ENCODE assay signal across 2 cellular contexts in the genomic region with DNA sequence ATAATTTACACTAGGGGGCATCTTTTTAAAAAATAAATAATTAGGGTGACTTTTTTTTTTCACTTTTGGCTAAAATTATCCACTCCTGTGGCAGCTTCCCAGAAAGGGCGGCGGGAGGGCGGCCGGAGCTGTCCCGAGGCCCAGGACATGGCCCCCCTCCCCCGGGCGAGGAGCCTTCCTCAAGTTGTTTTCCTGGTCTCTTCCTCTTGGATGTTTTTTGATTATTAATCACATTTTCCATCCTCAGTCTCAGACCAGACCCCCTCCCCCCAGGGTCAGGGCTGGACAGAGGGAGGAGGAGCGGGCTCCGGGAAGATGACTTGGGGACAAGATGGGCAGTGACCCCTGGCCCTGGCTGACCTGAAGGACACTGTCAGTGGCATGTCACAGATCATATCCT.
A peak's percentile ranks its signal among the peaks of the same experiment; 100 is the strongest.
TF ChIP-seq lines count a peak whose summit lies in the region.

No MANE protein-coding gene starts in this region.

TF ChIP-seq in liver, 16 proteins besides CTCF, POLR2A, EP300 and RAD21:
- no peak for TF ChIP-seq GABPA (IDR thresholded peaks at IDR 0.05 in 1 of 2, conservative IDR thresholded peaks at IDR 0.05 in 1 of 2)
- TF ChIP-seq HNF4G (IDR thresholded peaks at IDR 0.05), result no peak
- no peak for TF ChIP-seq SP1 (IDR thresholded peaks at IDR 0.05)
- no peak for TF ChIP-seq HNF4A (conservative IDR thresholded peaks at IDR 0.05)
- TF ChIP-seq RXRA (IDR thresholded peaks at IDR 0.05), result peak in 1 of 2 donors; percentile 47
- TF ChIP-seq EGR1 (IDR thresholded peaks at IDR 0.05; ENCODE audit: low read depth in 2 of 2), result no peak
- no peak for TF ChIP-seq YY1 (IDR thresholded peaks at IDR 0.05)
- TF ChIP-seq NR2F2 (IDR thresholded peaks at IDR 0.05), result peak; percentile 88
- TF ChIP-seq TAF1 (conservative IDR thresholded peaks at IDR 0.05), result no peak
- peak in 1 of 2 donors; percentile 68 for TF ChIP-seq JUND (IDR thresholded peaks at IDR 0.05)
- no peak for TF ChIP-seq FOXA2 (IDR thresholded peaks at IDR 0.05)
- TF ChIP-seq, protein P1, sequence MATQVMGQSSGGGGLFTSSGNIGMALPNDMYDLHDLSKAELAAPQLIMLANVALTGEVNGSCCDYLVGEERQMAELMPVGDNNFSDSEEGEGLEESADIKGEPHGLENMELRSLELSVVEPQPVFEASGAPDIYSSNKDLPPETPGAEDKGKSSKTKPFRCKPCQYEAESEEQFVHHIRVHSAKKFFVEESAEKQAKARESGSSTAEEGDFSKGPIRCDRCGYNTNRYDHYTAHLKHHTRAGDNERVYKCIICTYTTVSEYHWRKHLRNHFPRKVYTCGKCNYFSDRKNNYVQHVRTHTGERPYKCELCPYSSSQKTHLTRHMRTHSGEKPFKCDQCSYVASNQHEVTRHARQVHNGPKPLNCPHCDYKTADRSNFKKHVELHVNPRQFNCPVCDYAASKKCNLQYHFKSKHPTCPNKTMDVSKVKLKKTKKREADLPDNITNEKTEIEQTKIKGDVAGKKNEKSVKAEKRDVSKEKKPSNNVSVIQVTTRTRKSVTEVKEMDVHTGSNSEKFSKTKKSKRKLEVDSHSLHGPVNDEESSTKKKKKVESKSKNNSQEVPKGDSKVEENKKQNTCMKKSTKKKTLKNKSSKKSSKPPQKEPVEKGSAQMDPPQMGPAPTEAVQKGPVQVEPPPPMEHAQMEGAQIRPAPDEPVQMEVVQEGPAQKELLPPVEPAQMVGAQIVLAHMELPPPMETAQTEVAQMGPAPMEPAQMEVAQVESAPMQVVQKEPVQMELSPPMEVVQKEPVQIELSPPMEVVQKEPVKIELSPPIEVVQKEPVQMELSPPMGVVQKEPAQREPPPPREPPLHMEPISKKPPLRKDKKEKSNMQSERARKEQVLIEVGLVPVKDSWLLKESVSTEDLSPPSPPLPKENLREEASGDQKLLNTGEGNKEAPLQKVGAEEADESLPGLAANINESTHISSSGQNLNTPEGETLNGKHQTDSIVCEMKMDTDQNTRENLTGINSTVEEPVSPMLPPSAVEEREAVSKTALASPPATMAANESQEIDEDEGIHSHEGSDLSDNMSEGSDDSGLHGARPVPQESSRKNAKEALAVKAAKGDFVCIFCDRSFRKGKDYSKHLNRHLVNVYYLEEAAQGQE (IDR thresholded peaks at IDR 0.05), result no peak
- TF ChIP-seq, protein P2, sequence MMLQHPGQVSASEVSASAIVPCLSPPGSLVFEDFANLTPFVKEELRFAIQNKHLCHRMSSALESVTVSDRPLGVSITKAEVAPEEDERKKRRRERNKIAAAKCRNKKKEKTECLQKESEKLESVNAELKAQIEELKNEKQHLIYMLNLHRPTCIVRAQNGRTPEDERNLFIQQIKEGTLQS (IDR thresholded peaks at IDR 0.05), result no peak
- no peak for TF ChIP-seq FOXA1 (IDR thresholded peaks at IDR 0.05)
- TF ChIP-seq, protein P3, sequence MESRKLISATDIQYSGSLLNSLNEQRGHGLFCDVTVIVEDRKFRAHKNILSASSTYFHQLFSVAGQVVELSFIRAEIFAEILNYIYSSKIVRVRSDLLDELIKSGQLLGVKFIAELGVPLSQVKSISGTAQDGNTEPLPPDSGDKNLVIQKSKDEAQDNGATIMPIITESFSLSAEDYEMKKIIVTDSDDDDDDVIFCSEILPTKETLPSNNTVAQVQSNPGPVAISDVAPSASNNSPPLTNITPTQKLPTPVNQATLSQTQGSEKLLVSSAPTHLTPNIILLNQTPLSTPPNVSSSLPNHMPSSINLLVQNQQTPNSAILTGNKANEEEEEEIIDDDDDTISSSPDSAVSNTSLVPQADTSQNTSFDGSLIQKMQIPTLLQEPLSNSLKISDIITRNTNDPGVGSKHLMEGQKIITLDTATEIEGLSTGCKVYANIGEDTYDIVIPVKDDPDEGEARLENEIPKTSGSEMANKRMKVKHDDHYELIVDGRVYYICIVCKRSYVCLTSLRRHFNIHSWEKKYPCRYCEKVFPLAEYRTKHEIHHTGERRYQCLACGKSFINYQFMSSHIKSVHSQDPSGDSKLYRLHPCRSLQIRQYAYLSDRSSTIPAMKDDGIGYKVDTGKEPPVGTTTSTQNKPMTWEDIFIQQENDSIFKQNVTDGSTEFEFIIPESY (IDR thresholded peaks at IDR 0.05), result no peak
- TF ChIP-seq, protein P4, sequence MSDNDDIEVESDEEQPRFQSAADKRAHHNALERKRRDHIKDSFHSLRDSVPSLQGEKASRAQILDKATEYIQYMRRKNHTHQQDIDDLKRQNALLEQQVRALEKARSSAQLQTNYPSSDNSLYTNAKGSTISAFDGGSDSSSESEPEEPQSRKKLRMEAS (IDR thresholded peaks at IDR 0.05), result no peak

TF ChIP-seq in HepG2, 621 proteins besides CTCF, POLR2A, EP300 and RAD21:
- no peak for TF ChIP-seq CHD4 (IDR thresholded peaks at IDR 0.05; ENCODE audit: borderline replicate concordance, low read length)
- TF ChIP-seq, protein P5, sequence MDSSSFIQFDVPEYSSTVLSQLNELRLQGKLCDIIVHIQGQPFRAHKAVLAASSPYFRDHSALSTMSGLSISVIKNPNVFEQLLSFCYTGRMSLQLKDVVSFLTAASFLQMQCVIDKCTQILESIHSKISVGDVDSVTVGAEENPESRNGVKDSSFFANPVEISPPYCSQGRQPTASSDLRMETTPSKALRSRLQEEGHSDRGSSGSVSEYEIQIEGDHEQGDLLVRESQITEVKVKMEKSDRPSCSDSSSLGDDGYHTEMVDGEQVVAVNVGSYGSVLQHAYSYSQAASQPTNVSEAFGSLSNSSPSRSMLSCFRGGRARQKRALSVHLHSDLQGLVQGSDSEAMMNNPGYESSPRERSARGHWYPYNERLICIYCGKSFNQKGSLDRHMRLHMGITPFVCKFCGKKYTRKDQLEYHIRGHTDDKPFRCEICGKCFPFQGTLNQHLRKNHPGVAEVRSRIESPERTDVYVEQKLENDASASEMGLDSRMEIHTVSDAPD (CRISPR knock-in tag; IDR thresholded peaks at IDR 0.05), result no peak
- no peak for TF ChIP-seq ZNF354B (CRISPR knock-in tag; IDR thresholded peaks at IDR 0.05)
- no peak for TF ChIP-seq YEATS4 (CRISPR knock-in tag; IDR thresholded peaks at IDR 0.05; ENCODE audit: borderline replicate concordance)
- TF ChIP-seq, protein P6, sequence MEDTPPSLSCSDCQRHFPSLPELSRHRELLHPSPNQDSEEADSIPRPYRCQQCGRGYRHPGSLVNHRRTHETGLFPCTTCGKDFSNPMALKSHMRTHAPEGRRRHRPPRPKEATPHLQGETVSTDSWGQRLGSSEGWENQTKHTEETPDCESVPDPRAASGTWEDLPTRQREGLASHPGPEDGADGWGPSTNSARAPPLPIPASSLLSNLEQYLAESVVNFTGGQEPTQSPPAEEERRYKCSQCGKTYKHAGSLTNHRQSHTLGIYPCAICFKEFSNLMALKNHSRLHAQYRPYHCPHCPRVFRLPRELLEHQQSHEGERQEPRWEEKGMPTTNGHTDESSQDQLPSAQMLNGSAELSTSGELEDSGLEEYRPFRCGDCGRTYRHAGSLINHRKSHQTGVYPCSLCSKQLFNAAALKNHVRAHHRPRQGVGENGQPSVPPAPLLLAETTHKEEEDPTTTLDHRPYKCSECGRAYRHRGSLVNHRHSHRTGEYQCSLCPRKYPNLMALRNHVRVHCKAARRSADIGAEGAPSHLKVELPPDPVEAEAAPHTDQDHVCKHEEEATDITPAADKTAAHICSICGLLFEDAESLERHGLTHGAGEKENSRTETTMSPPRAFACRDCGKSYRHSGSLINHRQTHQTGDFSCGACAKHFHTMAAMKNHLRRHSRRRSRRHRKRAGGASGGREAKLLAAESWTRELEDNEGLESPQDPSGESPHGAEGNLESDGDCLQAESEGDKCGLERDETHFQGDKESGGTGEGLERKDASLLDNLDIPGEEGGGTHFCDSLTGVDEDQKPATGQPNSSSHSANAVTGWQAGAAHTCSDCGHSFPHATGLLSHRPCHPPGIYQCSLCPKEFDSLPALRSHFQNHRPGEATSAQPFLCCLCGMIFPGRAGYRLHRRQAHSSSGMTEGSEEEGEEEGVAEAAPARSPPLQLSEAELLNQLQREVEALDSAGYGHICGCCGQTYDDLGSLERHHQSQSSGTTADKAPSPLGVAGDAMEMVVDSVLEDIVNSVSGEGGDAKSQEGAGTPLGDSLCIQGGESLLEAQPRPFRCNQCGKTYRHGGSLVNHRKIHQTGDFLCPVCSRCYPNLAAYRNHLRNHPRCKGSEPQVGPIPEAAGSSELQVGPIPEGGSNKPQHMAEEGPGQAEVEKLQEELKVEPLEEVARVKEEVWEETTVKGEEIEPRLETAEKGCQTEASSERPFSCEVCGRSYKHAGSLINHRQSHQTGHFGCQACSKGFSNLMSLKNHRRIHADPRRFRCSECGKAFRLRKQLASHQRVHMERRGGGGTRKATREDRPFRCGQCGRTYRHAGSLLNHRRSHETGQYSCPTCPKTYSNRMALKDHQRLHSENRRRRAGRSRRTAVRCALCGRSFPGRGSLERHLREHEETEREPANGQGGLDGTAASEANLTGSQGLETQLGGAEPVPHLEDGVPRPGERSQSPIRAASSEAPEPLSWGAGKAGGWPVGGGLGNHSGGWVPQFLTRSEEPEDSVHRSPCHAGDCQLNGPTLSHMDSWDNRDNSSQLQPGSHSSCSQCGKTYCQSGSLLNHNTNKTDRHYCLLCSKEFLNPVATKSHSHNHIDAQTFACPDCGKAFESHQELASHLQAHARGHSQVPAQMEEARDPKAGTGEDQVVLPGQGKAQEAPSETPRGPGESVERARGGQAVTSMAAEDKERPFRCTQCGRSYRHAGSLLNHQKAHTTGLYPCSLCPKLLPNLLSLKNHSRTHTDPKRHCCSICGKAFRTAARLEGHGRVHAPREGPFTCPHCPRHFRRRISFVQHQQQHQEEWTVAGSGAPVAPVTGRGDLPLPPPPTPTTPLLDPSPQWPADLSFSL (CRISPR knock-in tag; IDR thresholded peaks at IDR 0.05), result no peak
- TF ChIP-seq, protein P7, sequence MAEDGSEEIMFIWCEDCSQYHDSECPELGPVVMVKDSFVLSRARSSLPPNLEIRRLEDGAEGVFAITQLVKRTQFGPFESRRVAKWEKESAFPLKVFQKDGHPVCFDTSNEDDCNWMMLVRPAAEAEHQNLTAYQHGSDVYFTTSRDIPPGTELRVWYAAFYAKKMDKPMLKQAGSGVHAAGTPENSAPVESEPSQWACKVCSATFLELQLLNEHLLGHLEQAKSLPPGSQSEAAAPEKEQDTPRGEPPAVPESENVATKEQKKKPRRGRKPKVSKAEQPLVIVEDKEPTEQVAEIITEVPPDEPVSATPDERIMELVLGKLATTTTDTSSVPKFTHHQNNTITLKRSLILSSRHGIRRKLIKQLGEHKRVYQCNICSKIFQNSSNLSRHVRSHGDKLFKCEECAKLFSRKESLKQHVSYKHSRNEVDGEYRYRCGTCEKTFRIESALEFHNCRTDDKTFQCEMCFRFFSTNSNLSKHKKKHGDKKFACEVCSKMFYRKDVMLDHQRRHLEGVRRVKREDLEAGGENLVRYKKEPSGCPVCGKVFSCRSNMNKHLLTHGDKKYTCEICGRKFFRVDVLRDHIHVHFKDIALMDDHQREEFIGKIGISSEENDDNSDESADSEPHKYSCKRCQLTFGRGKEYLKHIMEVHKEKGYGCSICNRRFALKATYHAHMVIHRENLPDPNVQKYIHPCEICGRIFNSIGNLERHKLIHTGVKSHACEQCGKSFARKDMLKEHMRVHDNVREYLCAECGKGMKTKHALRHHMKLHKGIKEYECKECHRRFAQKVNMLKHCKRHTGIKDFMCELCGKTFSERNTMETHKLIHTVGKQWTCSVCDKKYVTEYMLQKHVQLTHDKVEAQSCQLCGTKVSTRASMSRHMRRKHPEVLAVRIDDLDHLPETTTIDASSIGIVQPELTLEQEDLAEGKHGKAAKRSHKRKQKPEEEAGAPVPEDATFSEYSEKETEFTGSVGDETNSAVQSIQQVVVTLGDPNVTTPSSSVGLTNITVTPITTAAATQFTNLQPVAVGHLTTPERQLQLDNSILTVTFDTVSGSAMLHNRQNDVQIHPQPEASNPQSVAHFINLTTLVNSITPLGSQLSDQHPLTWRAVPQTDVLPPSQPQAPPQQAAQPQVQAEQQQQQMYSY (CRISPR knock-in tag; IDR thresholded peaks at IDR 0.05), result no peak
- TF ChIP-seq THYN1 (CRISPR knock-in tag; IDR thresholded peaks at IDR 0.05; ENCODE audit: borderline replicate concordance, low read depth), result no peak
- no peak for TF ChIP-seq IRX3 (CRISPR knock-in tag; IDR thresholded peaks at IDR 0.05; ENCODE audit: borderline replicate concordance, low read depth)
- TF ChIP-seq ZNF652 (CRISPR knock-in tag; IDR thresholded peaks at IDR 0.05; ENCODE audit: borderline replicate concordance, low read depth), result no peak
- TF ChIP-seq ZNF780A (CRISPR knock-in tag; IDR thresholded peaks at IDR 0.05), result no peak
